Comparison of ENCODE assay signal across 9 cellular contexts in genomic region chr18:9016819-9017169, GRCh38.
DNase-seq lines count a peak whose midpoint lies in the region; ATAC-seq, FAIRE-seq and TF ChIP-seq lines count a peak whose summit lies in the region.
"Had no signal": no experiment of that assay in that cellular context is flagged by ENCODE, and none has a peak within 500 bp of the region (broad histone marks: within the 10 kb centered on the region; RNA-seq: fewer than 3 reads in every experiment).

No MANE protein-coding gene starts in this region.

- H3K9me3 ChIP-seq in ES-I3 (ENCODE audit: control insufficient read depth, insufficient read depth, low read length) (no peaks in the 10 kb centered on the region), colonic mucosa (no peaks in the 10 kb centered on the region), neuron (ENCODE audit: low read length) (peaks cover 4% of the 10 kb centered on the region)

- peak overlapping the region; percentile 57 for H3K27ac ChIP-seq in colonic mucosa

- FAIRE-seq in HTR-8/SVneo (lab: Jason Lieb, UNC) = no peak
- FAIRE-seq: GM18507 had no signal

- H3K36me3 ChIP-seq in ES-I3 (ENCODE audit: insufficient read depth, low read length) (no peaks in the 10 kb centered on the region), colonic mucosa (no peaks in the 10 kb centered on the region), neuron (ENCODE audit: insufficient read depth, low read length) (no peaks in the 10 kb centered on the region)

- DNase-seq in colonic mucosa (no peak), GOT3 (lab: John Stamatoyannopoulos, UW) (no peak), HTR-8/SVneo (ENCODE audit: insufficient read length, low spot score) (no peak)

- TF ChIP-seq CTCF in colonic mucosa (IDR thresholded peaks at IDR 0.05) = no peak

- H3K27me3 ChIP-seq in colonic mucosa = no peaks in the 10 kb centered on the region
- H3K27me3 ChIP-seq in neuron (ENCODE audit: insufficient read depth, low read length) = no peaks in the 10 kb centered on the region

- H3K9ac ChIP-seq in ES-I3 (ENCODE audit: low read depth, low read length) (peak overlapping the region; percentile 41; the same call in 1 of the 2 replicates), colonic mucosa (ENCODE audit: low read depth in 2 of 2, low read length in 2 of 2) (peak overlapping the region; percentile 19 to 50)

- H3K4me3 ChIP-seq in colonic mucosa (peak overlapping the region; percentile 13), neuron (ENCODE audit: low read length) (no peak overlapping the region)

- peak overlapping the region; percentile 42 for H2AFZ ChIP-seq in neuron (ENCODE audit: low read depth, low read length)

- peak; percentile 27 for ATAC-seq in HG03139 (IDR thresholded peaks at IDR 0.05; ENCODE audit: unreplicated experiment)
- no peak for ATAC-seq in HG03342 (IDR thresholded peaks at IDR 0.05; ENCODE audit: unreplicated experiment)
- ATAC-seq in HG02763 (IDR thresholded peaks at IDR 0.05; ENCODE audit: unreplicated experiment) = no peak

- intact Hi-C loops in colonic mucosa (cut with DNase I) = no loop called here

- H3K4me1 ChIP-seq in ES-I3 (ENCODE audit: insufficient read depth, low read length) (peaks cover 11% of the 10 kb centered on the region; the same call in 1 of the 2 replicates), colonic mucosa (peaks cover 4% of the 10 kb centered on the region), neuron (ENCODE audit: insufficient read depth, low read length) (peaks cover 16% of the 10 kb centered on the region)
